8 cellular contexts compared by ENCODE assay signal in genomic region chr17:80261895-80262279, GRCh38. TPM values are rescaled to one million over a fixed set of nuclear protein-coding genes. Genes with fewer than 3 reads are reported as not detected.
A peak's percentile ranks its signal among the peaks of the same experiment; 100 is the strongest.
DNase-seq lines count a peak whose midpoint lies in the region; ATAC-seq and TF ChIP-seq lines count a peak whose summit lies in the region.

No MANE protein-coding gene starts in this region.

- peaks cover 14% of the 10 kb centered on the region for H3K36me3 Mint-ChIP-seq in activated T-cell treated with anti-CD3 and anti-CD28 coated beads, Interleukin-2, amount 50 U/mL, for 4 hours (ENCODE audit: insufficient read depth)

- H3K4me1 Mint-ChIP-seq in activated T-cell treated with anti-CD3 and anti-CD28 coated beads, Interleukin-2, amount 50 U/mL, for 4 hours (ENCODE audit: low read depth), result peaks cover 61% of the 10 kb centered on the region

- ATAC-seq in activated T-cell treated with anti-CD3 and anti-CD28 coated beads, Interleukin-2, amount 50 U/mL, for 4 hours, result no peak
- ATAC-seq in right lobe of liver, result no peak

- H3K27me3 Mint-ChIP-seq in activated T-cell treated with anti-CD3 and anti-CD28 coated beads, Interleukin-2, amount 50 U/mL, for 4 hours (ENCODE audit: low read depth), result no peaks in the 10 kb centered on the region

- 55% methylated on average over 4 of the region's 8 CpGs for WGBS in right lobe of liver (ENCODE audit: insufficient coverage, low coverage, low lambda C conversion rate, missing lambda C conversion rate)
- 44% methylated on average over 8 of the region's 8 CpGs for WGBS in thymus

- peak overlapping the region; percentile 96 to 100 (median 99) for H3K27ac ChIP-seq in right lobe of liver
- peak overlapping the region; percentile 98 for H3K27ac ChIP-seq in thymus (ENCODE audit: low read depth)

- in situ Hi-C loops in astrocyte of the cerebellum (cut with HindIII; ENCODE audit: low sequenced_read_pairs), result no loop called here

- H3K9me3 ChIP-seq in right lobe of liver (no peaks in the 10 kb centered on the region), thymus (ENCODE audit: control insufficient read depth) (no peaks in the 10 kb centered on the region)

- H3K27me3 ChIP-seq in right lobe of liver (no peaks in the 10 kb centered on the region), thymus (ENCODE audit: control insufficient read depth, insufficient read depth) (no peaks in the 10 kb centered on the region)

- H3K9me3 Mint-ChIP-seq in activated T-cell treated with anti-CD3 and anti-CD28 coated beads, Interleukin-2, amount 50 U/mL, for 4 hours, result no peaks in the 10 kb centered on the region

- H3K36me3 ChIP-seq in right lobe of liver (no peaks in the 10 kb centered on the region), thymus (ENCODE audit: control insufficient read depth, insufficient read depth) (peaks cover 2% of the 10 kb centered on the region)

- TF ChIP-seq CTCF in astrocyte of the cerebellum (IDR thresholded peaks at IDR 0.05; ENCODE audit: low read depth, low read length, missing control alignments) (no peak), right lobe of liver (IDR thresholded peaks at IDR 0.05) (no peak)

- no peak for TF ChIP-seq POLR2A in right lobe of liver (IDR thresholded peaks at IDR 0.05)

- peak overlapping the region; percentile 93 for H3K4me3 Mint-ChIP-seq in activated T-cell treated with anti-CD3 and anti-CD28 coated beads, Interleukin-2, amount 50 U/mL, for 4 hours

- H3K4me1 ChIP-seq in right lobe of liver (peaks cover 0 to 29% (median 13%) of the 10 kb centered on the region in 4 donors), thymus (ENCODE audit: control insufficient read depth, insufficient read depth, low read length) (peaks cover 33% of the 10 kb centered on the region)

- H3K4me3 ChIP-seq in astrocyte of the cerebellum (ENCODE audit: low read depth, low read length), result peak overlapping the region; percentile 85
- peak overlapping the region; percentile 94 to 99 (median 97) for H3K4me3 ChIP-seq in right lobe of liver
- H3K4me3 ChIP-seq in thymus (ENCODE audit: low read length), result peak overlapping the region; percentile 100

- intact Hi-C loops in right lobe of liver (cut with DNase I), result no loop called here

- no peak for DNase-seq in activated T-cell treated with anti-CD3 and anti-CD28 coated beads, Interleukin-2, amount 50 U/mL, for 4 hours
- DNase-seq in activated T-cell treated with anti-CD3 and anti-CD28 coated beads, Interleukin-2, amount 50 U/mL, for 48 hours, result no peak
- DNase-seq in astrocyte of the cerebellum (ENCODE audit: low read depth) (no peak), right lobe of liver (no peak), pons (ENCODE audit: low spot score) (no peak), NCI-H1092 treated with DMSO at 0.1 percent for 48 hours (lab: John Stamatoyannopoulos, UW) (no peak)
- no peak for DNase-seq in stimulated activated CD4-positive, alpha-beta T cell treated with anti-CD3 and anti-CD28 coated beads, Interleukin-15, amount 100 ng/mL, for 24 hours

RNA-seq across cellular contexts. Expression of gene RNF213, which starts 1.2 kb away (rescaled TPM):
- 100 to 1,000 TPM; 205 to 289 (median 262) TPM for total RNA-seq in activated T-cell treated with anti-CD3 and anti-CD28 coated beads, Interleukin-2, amount 50 U/mL, for 4 hours
- total RNA-seq in right lobe of liver, result 10 to 100 TPM; 59.1 to 87.7 (median 73.0) TPM
- 114 TPM for polyA plus RNA-seq in thymus

RNA-seq across cellular contexts. Expression of gene SLC26A11, which starts 41.7 kb away (rescaled TPM):
- total RNA-seq in activated T-cell treated with anti-CD3 and anti-CD28 coated beads, Interleukin-2, amount 50 U/mL, for 4 hours, result 10 to 100 TPM; 15.8 to 16.5 (median 16.4) TPM
- total RNA-seq in right lobe of liver, result 1 to 10 TPM; 5.8 to 9.8 (median 6.5) TPM
- 17.4 TPM for polyA plus RNA-seq in thymus

RNA-seq across cellular contexts. Expression of gene SGSH, which starts 41.8 kb away (rescaled TPM):
- total RNA-seq in activated T-cell treated with anti-CD3 and anti-CD28 coated beads, Interleukin-2, amount 50 U/mL, for 4 hours, result 10 to 100 TPM; 18.9 to 25.2 (median 19.1) TPM
- 10 to 100 TPM in 5 of 6 experiments, 1 to 10 TPM in 1; 9.7 to 23.5 (median 15.7) TPM for total RNA-seq in right lobe of liver
- polyA plus RNA-seq in thymus, result 38.9 TPM
